ENCODE assay signal across 21 cellular contexts in the genomic region with DNA sequence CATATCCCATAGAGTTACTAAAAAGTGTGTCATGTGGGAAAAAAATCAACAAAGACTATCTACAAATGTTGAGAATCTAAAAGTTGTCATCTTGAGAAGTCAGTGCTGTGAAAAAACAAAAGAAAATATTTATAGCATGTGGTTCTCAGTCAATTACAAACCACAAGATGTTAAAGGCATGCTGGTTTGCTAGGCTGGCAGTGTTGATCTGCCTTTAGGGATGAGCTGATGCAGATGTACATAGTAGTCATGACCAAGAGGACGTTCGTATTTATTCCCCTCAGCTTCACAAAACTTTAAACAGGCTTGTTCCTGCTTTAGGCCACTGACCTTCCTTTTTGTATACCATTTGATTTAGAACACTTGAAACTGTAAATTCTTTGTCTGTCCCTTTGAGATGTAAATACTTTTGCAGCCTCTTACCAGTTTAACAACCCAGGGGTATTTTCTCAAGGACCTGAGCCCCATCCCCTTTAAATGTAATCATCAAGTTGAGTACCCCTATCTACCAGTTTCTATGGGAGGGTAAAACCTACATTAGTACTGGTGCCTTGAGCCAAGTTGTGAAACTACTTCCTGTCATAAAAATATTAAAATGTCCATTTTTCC.
"Had no signal": no experiment of that assay in that cellular context is flagged by ENCODE, and none has a peak within 500 bp of the region (broad histone marks: within the 10 kb centered on the region; RNA-seq: fewer than 3 reads in every experiment).

No MANE protein-coding gene starts in this region.

- DNase-seq: activated CD4-positive, alpha-beta memory T cell treated with anti-CD3 and anti-CD28 coated beads for 36 hours; activated CD8-positive, alpha-beta memory T cell treated with anti-CD3 and anti-CD28 coated beads, Interleukin-2, amount 10 ng/mL, durations not matched to agents 7 days and 5 days; activated naive CD4-positive, alpha-beta T cell treated with anti-CD3 and anti-CD28 coated beads for 36 hours; activated naive CD8-positive, alpha-beta T cell treated with anti-CD3 and anti-CD28 coated beads, Interleukin-2, amount 50 U/mL, for 24 hours; activated T-cell treated with anti-CD3 and anti-CD28 coated beads, Interleukin-2, amount 50 U/mL, for 1 hour; erythroblast; islet precursor cell; nucleus accumbens; stimulated activated CD4-positive, alpha-beta T cell treated with anti-CD3 and anti-CD28 coated beads, Interleukin-15, amount 100 ng/mL, for 24 hours; stimulated activated CD4-positive, alpha-beta T cell treated with anti-CD3 and anti-CD28 coated beads, Interleukin-4, amount 100 ng/mL, for 1 hour; stimulated activated naive CD4-positive, alpha-beta T cell; T-helper 9 cell; uterus had no signal

- H3K4me3 ChIP-seq: right atrium auricular region, skin epidermis, tibial nerve, uterus had no signal

- H3K4me1 ChIP-seq: right atrium auricular region, tibial nerve, uterus had no signal

- H3K36me3 ChIP-seq: right atrium auricular region, tibial nerve had no signal

- H3K27me3 Mint-ChIP-seq: activated CD4-positive, alpha-beta memory T cell treated with anti-CD3 and anti-CD28 coated beads for 36 hours; activated CD8-positive, alpha-beta memory T cell treated with anti-CD3 and anti-CD28 coated beads, Interleukin-2, amount 10 ng/mL, durations not matched to agents 7 days and 5 days; activated naive CD8-positive, alpha-beta T cell treated with anti-CD3 and anti-CD28 coated beads, Interleukin-2, amount 50 U/mL, for 24 hours; natural killer cell treated with Interleukin-12 subunit alpha and Interleukin-12 subunit beta and Interleukin-15 and Interleukin-18, amount 100 ng/mL, for 72 hours; progenitor cell of endocrine pancreas had no signal

- H3K27ac Mint-ChIP-seq: activated CD4-positive, alpha-beta memory T cell treated with anti-CD3 and anti-CD28 coated beads for 36 hours; activated CD8-positive, alpha-beta memory T cell treated with anti-CD3 and anti-CD28 coated beads, Interleukin-2, amount 10 ng/mL, durations not matched to agents 7 days and 5 days; activated naive CD4-positive, alpha-beta T cell treated with anti-CD3 and anti-CD28 coated beads for 36 hours; activated naive CD8-positive, alpha-beta T cell treated with anti-CD3 and anti-CD28 coated beads, Interleukin-2, amount 50 U/mL, for 24 hours; activated T-helper 2 cell treated with anti-CD3 and anti-CD28 coated beads, Interferon-gamma antibody, Interleukin-2, Interleukin-4, amounts not matched to agents 10 μg/mL and 5 μg/mL and 100 μg/mL, durations not matched to agents 14 hours and 24 hours and 36 hours; natural killer cell treated with Interleukin-12 subunit alpha and Interleukin-12 subunit beta and Interleukin-15 and Interleukin-18, amount 100 ng/mL, for 72 hours; progenitor cell of endocrine pancreas had no signal

- H3K27ac ChIP-seq: right atrium auricular region, skin epidermis, tibial nerve, uterus, VCaP had no signal

- H3K4me1 Mint-ChIP-seq: activated CD8-positive, alpha-beta memory T cell treated with anti-CD3 and anti-CD28 coated beads, Interleukin-2, amount 10 ng/mL, durations not matched to agents 7 days and 5 days; activated naive CD8-positive, alpha-beta T cell treated with anti-CD3 and anti-CD28 coated beads, Interleukin-2, amount 50 U/mL, for 24 hours had no signal

- H3K27me3 ChIP-seq: right atrium auricular region, tibial nerve, uterus had no signal

- H3K4me3 Mint-ChIP-seq: activated CD4-positive, alpha-beta memory T cell treated with anti-CD3 and anti-CD28 coated beads for 36 hours; activated CD8-positive, alpha-beta memory T cell treated with anti-CD3 and anti-CD28 coated beads, Interleukin-2, amount 10 ng/mL, durations not matched to agents 7 days and 5 days; activated naive CD4-positive, alpha-beta T cell treated with anti-CD3 and anti-CD28 coated beads for 36 hours; activated naive CD8-positive, alpha-beta T cell treated with anti-CD3 and anti-CD28 coated beads, Interleukin-2, amount 50 U/mL, for 24 hours; natural killer cell treated with Interleukin-12 subunit alpha and Interleukin-12 subunit beta and Interleukin-15 and Interleukin-18, amount 100 ng/mL, for 72 hours had no signal

- H3K9me3 ChIP-seq: right atrium auricular region, tibial nerve, uterus had no signal

- H3K36me3 Mint-ChIP-seq: activated CD8-positive, alpha-beta memory T cell treated with anti-CD3 and anti-CD28 coated beads, Interleukin-2, amount 10 ng/mL, durations not matched to agents 7 days and 5 days; natural killer cell treated with Interleukin-12 subunit alpha and Interleukin-12 subunit beta and Interleukin-15 and Interleukin-18, amount 100 ng/mL, for 72 hours had no signal

- ATAC-seq: activated CD8-positive, alpha-beta memory T cell treated with anti-CD3 and anti-CD28 coated beads, Interleukin-2, amount 10 ng/mL, durations not matched to agents 7 days and 5 days; activated naive CD8-positive, alpha-beta T cell treated with anti-CD3 and anti-CD28 coated beads, Interleukin-2, amount 50 U/mL, for 24 hours; left lobe of liver had no signal
